Comparison of ENCODE assay signal across 20 cellular contexts in the genomic region with DNA sequence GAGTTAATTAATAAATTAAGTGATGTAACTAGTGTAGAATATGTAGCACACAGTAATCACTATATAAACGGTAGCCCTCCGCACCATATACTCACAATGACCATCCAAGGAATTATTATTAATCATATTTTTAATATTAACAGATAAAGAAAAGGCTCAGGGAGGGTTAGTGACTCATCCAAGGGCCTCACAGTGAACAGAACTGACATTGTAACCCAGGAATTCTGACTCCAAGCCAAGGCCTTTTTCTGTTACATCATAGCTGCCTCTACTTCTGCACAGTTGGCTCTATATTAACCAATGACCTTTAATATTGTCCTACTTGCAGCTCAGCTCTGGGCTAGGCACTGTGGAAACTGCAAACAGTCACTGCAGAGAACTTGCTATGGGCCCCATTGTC.
DNase-seq lines count a peak whose midpoint lies in the region; ATAC-seq, FAIRE-seq and TF ChIP-seq lines count a peak whose summit lies in the region.
"Had no signal": no experiment of that assay in that cellular context is flagged by ENCODE, and none has a peak within 500 bp of the region (broad histone marks: within the 10 kb centered on the region; RNA-seq: fewer than 3 reads in every experiment).

No MANE protein-coding gene starts in this region.

- ATAC-seq in HG02763 (IDR thresholded peaks at IDR 0.05; ENCODE audit: unreplicated experiment), result no peak
- ATAC-seq: activated CD4-positive, alpha-beta T cell treated with anti-CD3 and anti-CD28 coated beads for 36 hours; pancreas had no signal

- peaks cover 18% of the 10 kb centered on the region; the same call in 1 of the 2 replicates for H3K4me1 ChIP-seq in Caco-2

- H3K4me3 ChIP-seq in Caco-2 (ENCODE audit: low read depth, low read length), result no peak overlapping the region
- H3K4me3 ChIP-seq: pancreas, SJCRH30, tibial nerve had no signal

- no peaks in the 10 kb centered on the region for H3K27me3 ChIP-seq in Caco-2 (replicated peaks; ENCODE audit: control insufficient read depth, insufficient read depth, low read length)
- H3K27me3 ChIP-seq: pancreas, tibial nerve had no signal

- DNase-seq in ELR (ENCODE audit: low read depth) (peak; percentile 34), RWPE1 (ENCODE audit: low spot score) (peak; percentile 17), fibroblast of peridontal ligament (ENCODE audit: extremely low read depth) (peak; percentile 22), pons (ENCODE audit: low spot score) (peak; percentile 21), D721Med (ENCODE audit: insufficient read length, low spot score) (no peak), Caco-2 (no peak)
- DNase-seq in stimulated activated CD4-positive, alpha-beta T cell treated with anti-CD3 and anti-CD28 coated beads, Interleukin-12 subunit alpha, Interleukin-12 subunit beta, amount 100 ng/mL, for 4 hours, result no peak
- DNase-seq: activated CD4-positive, alpha-beta T cell treated with anti-CD3 and anti-CD28 coated beads for 36 hours; activated naive CD4-positive, alpha-beta T cell treated with anti-CD3 and anti-CD28 coated beads, Interleukin-2, amount 10 ng/mL, durations not matched to agents 7 days and 5 days; CD8-positive, alpha-beta memory T cell; cerebellar nuclear complex; endodermal cell; Karpas-422; NCI-H1694; NCI-H446 treated with DMSO at 0.1 percent for 48 hours; pancreas; SJCRH30 had no signal

- no TSS peak for BruUV-seq in Caco-2 (replicated peaks; lab: Mats Ljungman, UMichigan)

- no peaks in the 10 kb centered on the region for H3K9me3 Mint-ChIP-seq in Caco-2 (ENCODE audit: unreplicated experiment)
- H3K9me3 Mint-ChIP-seq: activated naive CD4-positive, alpha-beta T cell treated with anti-CD3 and anti-CD28 coated beads, Interleukin-2, amount 10 ng/mL, durations not matched to agents 7 days and 5 days; CD8-positive, alpha-beta memory T cell had no signal

- H3K36me3 Mint-ChIP-seq in Caco-2 (ENCODE audit: insufficient read depth, unreplicated experiment), result no peaks in the 10 kb centered on the region
- H3K36me3 Mint-ChIP-seq: activated naive CD4-positive, alpha-beta T cell treated with anti-CD3 and anti-CD28 coated beads, Interleukin-2, amount 10 ng/mL, durations not matched to agents 7 days and 5 days; CD8-positive, alpha-beta memory T cell had no signal

- no peak overlapping the region for H3K27ac ChIP-seq in RWPE1
- H3K27ac ChIP-seq: pancreas, SJCRH30 had no signal

- H3K9me3 ChIP-seq in Caco-2, result no peaks in the 10 kb centered on the region
- H3K9me3 ChIP-seq: pancreas, SJCRH30, tibial nerve had no signal

- CTCF ChIA-PET in RWPE1 (lab: Yijun Ruan, JAX), result no interaction called here
- CTCF ChIA-PET in Caco-2 (lab: Charles Lee), result no interaction called here

- intact Hi-C loops in Caco-2 (cut with micrococcal nuclease; ENCODE audit: unreplicated experiment), result no loop called here

- H3K27me3 Mint-ChIP-seq in Caco-2 (ENCODE audit: insufficient read depth, unreplicated experiment), result peaks cover 2% of the 10 kb centered on the region
- H3K27me3 Mint-ChIP-seq: activated CD4-positive, alpha-beta T cell treated with anti-CD3 and anti-CD28 coated beads for 36 hours had no signal

- POLR2A ChIA-PET in RWPE1 (lab: Yijun Ruan, JAX; ENCODE audit: low non-redundant PET) (no interaction called here), Caco-2 (lab: Charles Lee) (no interaction called here)

- TF ChIP-seq CTCF in RWPE1 (conservative IDR thresholded peaks at IDR 0.05; ENCODE audit: low read depth), result no peak
- no peak for TF ChIP-seq CTCF in D721Med (IDR thresholded peaks at IDR 0.05; ENCODE audit: insufficient read depth, missing control alignments)
- no peak for TF ChIP-seq CTCF in Caco-2 (IDR thresholded peaks at IDR 0.05; ENCODE audit: insufficient read depth in 1 of 2, low read depth in 1 of 2, low read length in 1 of 2, severe bottlenecking in 1 of 2, unreplicated experiment in 1 of 2)

- no peaks in the 10 kb centered on the region for H3K36me3 ChIP-seq in Caco-2 (ENCODE audit: control insufficient read depth, insufficient read depth, low read length)
- H3K36me3 ChIP-seq: pancreas, SJCRH30, tibial nerve had no signal

- FAIRE-seq in D721Med (lab: Jason Lieb, UNC), result no peak
- FAIRE-seq: G401.6, pancreas had no signal

- no peak overlapping the region for H3K4me3 Mint-ChIP-seq in Caco-2 (ENCODE audit: unreplicated experiment)
- H3K4me3 Mint-ChIP-seq: activated CD4-positive, alpha-beta T cell treated with anti-CD3 and anti-CD28 coated beads for 36 hours had no signal

- peaks cover 21% of the 10 kb centered on the region for H3K4me1 Mint-ChIP-seq in Caco-2 (ENCODE audit: low read depth, unreplicated experiment)

- H3K27ac Mint-ChIP-seq in Caco-2 (ENCODE audit: unreplicated experiment), result no peak overlapping the region
- H3K27ac Mint-ChIP-seq: activated CD4-positive, alpha-beta T cell treated with anti-CD3 and anti-CD28 coated beads for 36 hours; activated naive CD4-positive, alpha-beta T cell treated with anti-CD3 and anti-CD28 coated beads, Interleukin-2, amount 10 ng/mL, durations not matched to agents 7 days and 5 days; CD8-positive, alpha-beta memory T cell; endodermal cell had no signal

Comparison
In these comparisons a context has a peak if more than half of its experiments do, and no peak if none do; other contexts are left out.
1. DNase-seq: peak in ELR (single experiment), RWPE1 (single experiment), fibroblast of peridontal ligament (single experiment) and pons (single experiment); none in D721Med (single experiment), stimulated activated CD4-positive, alpha-beta T cell treated with anti-CD3 and anti-CD28 coated beads, Interleukin-12 subunit alpha, Interleukin-12 subunit beta, amount 100 ng/mL, for 4 hours (single experiment) and Caco-2 (0 of 2).